In genomic region chr2:132876745-132877391, GRCh38 we compare ENCODE assay signal across 16 cellular contexts.
DNase-seq lines count a peak whose midpoint lies in the region; ATAC-seq and TF ChIP-seq lines count a peak whose summit lies in the region.
"Had no signal": no experiment of that assay in that cellular context is flagged by ENCODE, and none has a peak within 500 bp of the region (broad histone marks: within the 10 kb centered on the region; RNA-seq: fewer than 3 reads in every experiment).

No MANE protein-coding gene starts in this region.

- no peak overlapping the region for H3K27ac ChIP-seq in GM23338 (ENCODE audit: low read depth)
- H3K27ac ChIP-seq in PC-3 (ENCODE audit: low read length) = no peak overlapping the region
- H3K27ac ChIP-seq: A549, GM23248 had no signal

- peaks cover 2% of the 10 kb centered on the region for H3K27me3 Mint-ChIP-seq in GM23338 (ENCODE audit: insufficient read depth, low read depth, poor library complexity)

- DNase-seq in GM23338 (ENCODE audit: low spot score) (no peak), PC-3 (peak; percentile 42), iris pigment epithelial cell (ENCODE audit: low read depth) (peak; percentile 52), NCI-H1436 treated with DMSO at 0.1 percent for 48 hours (lab: John Stamatoyannopoulos, UW) (no peak), foreskin fibroblast (no peak)
- DNase-seq: CD8-positive, alpha-beta T cell; COR-L47; DMS53; GM23248; H7 had no signal

- H3K9me2 ChIP-seq in GM23338 (ENCODE audit: insufficient read depth) = no peaks in the 10 kb centered on the region
- H3K9me2 ChIP-seq in PC-3 (replicated peaks; ENCODE audit: low read length) = no peaks in the 10 kb centered on the region

- H3K4me3 ChIP-seq in GM23338 = no peak overlapping the region
- H3K4me3 ChIP-seq in PC-3 (ENCODE audit: low read length) = no peak overlapping the region
- H3K4me3 ChIP-seq in foreskin fibroblast (ENCODE audit: low read depth in 1 of 2, low read length in 2 of 2) = no peak overlapping the region
- H3K4me3 ChIP-seq: A549, GM12878, GM23248 had no signal

- ATAC-seq in GM23338 (no peak), PC-3 (no peak), GM21576 (IDR thresholded peaks at IDR 0.05; ENCODE audit: unreplicated experiment) (no peak), HG03469 (IDR thresholded peaks at IDR 0.05; ENCODE audit: unreplicated experiment) (no peak)
- ATAC-seq: A549; CD8-positive, alpha-beta T cell; GM12878; HepG2 had no signal

- H3K9me3 Mint-ChIP-seq in GM23338 = no peaks in the 10 kb centered on the region; the same call in 2 of the 3 replicates

- TF ChIP-seq CTCF in GM23338 (conservative IDR thresholded peaks at IDR 0.05; ENCODE audit: low read depth in 2 of 2) = no peak
- no peak for TF ChIP-seq CTCF in PC-3 (conservative IDR thresholded peaks at IDR 0.05; ENCODE audit: low read depth, low read length)
- no peak for TF ChIP-seq CTCF in foreskin fibroblast (IDR thresholded peaks at IDR 0.05; ENCODE audit: low read depth, low read length)

- H3K4me2 ChIP-seq in GM23338 (no peak overlapping the region), PC-3 (ENCODE audit: low read length) (no peak overlapping the region)
- H3K4me2 ChIP-seq: A549 had no signal

- H3K79me2 ChIP-seq in GM23338 (replicated peaks; ENCODE audit: insufficient read depth) (no peaks in the 10 kb centered on the region), PC-3 (ENCODE audit: low read length) (no peaks in the 10 kb centered on the region)

- H3F3A ChIP-seq in GM23338 (replicated peaks; ENCODE audit: low read depth) (no peaks in the 10 kb centered on the region), PC-3 (ENCODE audit: low read length, unreplicated experiment) (no peaks in the 10 kb centered on the region)

- H3K4me1 Mint-ChIP-seq in GM23338 = peaks cover 15% of the 10 kb centered on the region
- H3K4me1 Mint-ChIP-seq: CD14-positive monocyte had no signal

- H3K36me3 Mint-ChIP-seq in GM23338 (ENCODE audit: low read depth) = no peaks in the 10 kb centered on the region
- H3K36me3 Mint-ChIP-seq: CD14-positive monocyte; CD8-positive, alpha-beta T cell had no signal

- H3K4me1 ChIP-seq in GM23338 (ENCODE audit: insufficient read depth) = peaks cover 15% of the 10 kb centered on the region
- 0 out of 2 replicates have a peak, but pooled peaks cover 7% of the 10 kb centered on the region for H3K4me1 ChIP-seq in PC-3 (ENCODE audit: insufficient read depth, low read length)
- H3K4me1 ChIP-seq: A549 had no signal

- POLR2A ChIA-PET in PC-3 (lab: Charles Lee; ENCODE audit: unreplicated experiment) = no interaction called here

- H3K36me3 ChIP-seq in GM23338 (ENCODE audit: insufficient read depth) = no peaks in the 10 kb centered on the region
- no peaks in the 10 kb centered on the region for H3K36me3 ChIP-seq in PC-3 (ENCODE audit: low read depth, low read length)

- CTCF ChIA-PET in PC-3 (lab: Charles Lee) = no interaction called here

- H4K20me1 ChIP-seq in GM23338 (replicated peaks; ENCODE audit: insufficient read depth) (no peaks in the 10 kb centered on the region), PC-3 (ENCODE audit: low read length) (no peaks in the 10 kb centered on the region)

- no TSS peak for BruUV-seq in PC-3 (replicated peaks; lab: Mats Ljungman, UMichigan)

- no peaks in the 10 kb centered on the region for H3K9me3 ChIP-seq in PC-3 (ENCODE audit: low read length)
- H3K9me3 ChIP-seq: A549 had no signal

- H3K27me3 ChIP-seq in GM23338 (ENCODE audit: insufficient read depth) (no peaks in the 10 kb centered on the region), PC-3 (ENCODE audit: low read length) (no peaks in the 10 kb centered on the region)

- no peak overlapping the region for H3K4me3 Mint-ChIP-seq in GM23338
- H3K4me3 Mint-ChIP-seq: CD14-positive monocyte; CD8-positive, alpha-beta T cell had no signal

- H3K9ac ChIP-seq in PC-3 (ENCODE audit: low read length) = no peak overlapping the region
- H3K9ac ChIP-seq: GM23248 had no signal

- H3K27ac Mint-ChIP-seq in GM23338 = 0 out of 2 replicates have a peak overlapping the region, but pooled peaks have one; percentile 24
- H3K27ac Mint-ChIP-seq: CD8-positive, alpha-beta T cell had no signal

- intact Hi-C loops in PC-3 (cut with micrococcal nuclease) = no loop called here

- H2AFZ ChIP-seq in GM23338 = no peak overlapping the region
- no peak overlapping the region for H2AFZ ChIP-seq in PC-3 (ENCODE audit: low read length)
- H2AFZ ChIP-seq: GM23248 had no signal

TF ChIP-seq in GM23338, 12 proteins besides CTCF, POLR2A, EP300 and RAD21 (continues in another document):
- no peak for TF ChIP-seq REST (IDR thresholded peaks at IDR 0.05; ENCODE audit: unreplicated experiment)
- TF ChIP-seq EZH2phosphoT487 (IDR thresholded peaks at IDR 0.05; ENCODE audit: unreplicated experiment) = no peak
- no peak for TF ChIP-seq CREB1 (CRISPR knock-in tag; IDR thresholded peaks at IDR 0.05; ENCODE audit: low read depth)
- no peak for TF ChIP-seq ZNF331 (CRISPR knock-in tag; IDR thresholded peaks at IDR 0.05; ENCODE audit: low read depth)

Comparison
In these comparisons a context has a peak if more than half of its experiments do, and no peak if none do; other contexts are left out.
1. DNase-seq: peak in PC-3 (single experiment) and iris pigment epithelial cell (single experiment); none in GM23338 (single experiment), NCI-H1436 treated with DMSO at 0.1 percent for 48 hours (single experiment) and foreskin fibroblast (0 of 2).